9 cellular contexts compared by ENCODE assay signal in the genomic region with DNA sequence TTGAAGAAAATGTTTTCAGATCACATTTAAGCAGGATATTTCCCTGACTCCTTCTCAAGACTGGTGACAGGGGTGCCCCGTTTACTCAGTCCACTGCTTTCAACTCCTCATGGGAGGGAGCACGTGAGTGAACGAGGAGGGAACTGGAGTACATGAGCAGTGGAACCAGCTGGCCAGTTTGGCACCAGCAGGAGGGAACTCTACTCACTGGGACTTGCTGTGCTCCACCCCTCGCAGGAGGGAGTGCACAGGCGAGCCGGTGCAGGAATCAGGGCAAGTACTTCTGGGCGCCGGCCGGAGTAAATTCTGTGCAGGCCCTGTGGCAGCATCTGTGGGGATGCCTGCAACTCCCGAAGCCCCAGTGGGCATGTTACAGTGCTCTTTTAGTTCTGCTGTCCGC.
DNase-seq lines count a peak whose midpoint lies in the region; ATAC-seq and TF ChIP-seq lines count a peak whose summit lies in the region.
"Had no signal": no experiment of that assay in that cellular context is flagged by ENCODE, and none has a peak within 500 bp of the region (broad histone marks: within the 10 kb centered on the region; RNA-seq: fewer than 3 reads in every experiment).

No MANE protein-coding gene starts in this region.

- no peak overlapping the region for H3K27ac Mint-ChIP-seq in activated T-helper 2 cell treated with anti-CD3 and anti-CD28 coated beads, Interferon-gamma antibody, Interleukin-2, Interleukin-4, amounts not matched to agents 10 μg/mL and 5 μg/mL and 100 μg/mL, durations not matched to agents 14 hours and 24 hours and 36 hours
- no peak overlapping the region for H3K27ac Mint-ChIP-seq in naive thymus-derived CD4-positive, alpha-beta T cell

- no peak overlapping the region for H2BK15ac ChIP-seq in mesenchymal stem cell (ENCODE audit: low read depth, poor library complexity, severe bottlenecking)

- ATAC-seq in naive thymus-derived CD4-positive, alpha-beta T cell, result no peak

- H2BK12ac ChIP-seq in mesenchymal stem cell (ENCODE audit: low read length in 2 of 2), result no peak overlapping the region

- intact Hi-C loops in activated T-helper 2 cell treated with anti-CD3 and anti-CD28 coated beads, Interferon-gamma antibody, Interleukin-2, Interleukin-4, amounts not matched to agents 10 μg/mL and 5 μg/mL and 100 μg/mL, durations not matched to agents 14 hours and 24 hours and 36 hours (cut with micrococcal nuclease), result no loop called here
- intact Hi-C loops in naive thymus-derived CD4-positive, alpha-beta T cell (cut with micrococcal nuclease), result no loop called here

- H3K9me3 ChIP-seq in MG63 (no peaks in the 10 kb centered on the region), mesenchymal stem cell (ENCODE audit: control insufficient read depth, low read length) (no peaks in the 10 kb centered on the region)
- H3K9me3 ChIP-seq in naive thymus-derived CD4-positive, alpha-beta T cell (ENCODE audit: control insufficient read depth in 2 of 3, low read length in 3 of 3), result no peaks in the 10 kb centered on the region

- H3K9me3 Mint-ChIP-seq in activated T-helper 2 cell treated with anti-CD3 and anti-CD28 coated beads, Interferon-gamma antibody, Interleukin-2, Interleukin-4, amounts not matched to agents 10 μg/mL and 5 μg/mL and 100 μg/mL, durations not matched to agents 14 hours and 24 hours and 36 hours, result peaks cover 14% of the 10 kb centered on the region
- H3K9me3 Mint-ChIP-seq in naive thymus-derived CD4-positive, alpha-beta T cell, result peaks cover 0 to 16% (median 5%) of the 10 kb centered on the region in 11 donors

- no peak for TF ChIP-seq CTCF in choroid plexus epithelial cell (conservative IDR thresholded peaks at IDR 0.05; ENCODE audit: low read depth, low read length)

- no peaks in the 10 kb centered on the region for H3K4me1 Mint-ChIP-seq in activated T-helper 2 cell treated with anti-CD3 and anti-CD28 coated beads, Interferon-gamma antibody, Interleukin-2, Interleukin-4, amounts not matched to agents 10 μg/mL and 5 μg/mL and 100 μg/mL, durations not matched to agents 14 hours and 24 hours and 36 hours (ENCODE audit: low read depth)
- H3K4me1 Mint-ChIP-seq in naive thymus-derived CD4-positive, alpha-beta T cell, result no peaks in the 10 kb centered on the region

- POLR2A ChIA-PET in naive thymus-derived CD4-positive, alpha-beta T cell (lab: Charles Lee), result no interaction called here

- DNase-seq in COLO668 (lab: John Stamatoyannopoulos, UW; ENCODE audit: unreplicated experiment), result peak; percentile 5
- DNase-seq in MG63, result peak; percentile 12
- DNase-seq in choroid plexus epithelial cell (ENCODE audit: low read depth), result peak; percentile 7
- DNase-seq in mesenchymal stem cell, result peak; percentile 1
- DNase-seq in activated T-helper 2 cell treated with anti-CD3 and anti-CD28 coated beads, Interferon-gamma antibody, Interleukin-2, Interleukin-4, amounts not matched to agents 10 μg/mL and 5 μg/mL and 100 μg/mL, durations not matched to agents 14 hours and 24 hours and 36 hours (ENCODE audit: low spot score), result no peak
- DNase-seq in effector CD4-positive, alpha-beta T cell, result no peak
- no peak for DNase-seq in naive thymus-derived CD4-positive, alpha-beta T cell
- DNase-seq in activated CD4-positive, alpha-beta T cell treated with anti-CD3 and anti-CD28 coated beads, Interleukin-2, amount 50 U/mL, for 4 hours, result no peak

- no peak overlapping the region for H3K14ac ChIP-seq in mesenchymal stem cell (ENCODE audit: low read length in 2 of 2)

- H3K27me3 Mint-ChIP-seq in activated T-helper 2 cell treated with anti-CD3 and anti-CD28 coated beads, Interferon-gamma antibody, Interleukin-2, Interleukin-4, amounts not matched to agents 10 μg/mL and 5 μg/mL and 100 μg/mL, durations not matched to agents 14 hours and 24 hours and 36 hours (ENCODE audit: low read depth), result no peaks in the 10 kb centered on the region
- H3K27me3 Mint-ChIP-seq in naive thymus-derived CD4-positive, alpha-beta T cell, result no peaks in the 10 kb centered on the region

- H2AK5ac ChIP-seq in mesenchymal stem cell (ENCODE audit: low read length, severe bottlenecking), result no peak overlapping the region

- no peaks in the 10 kb centered on the region for H3K27me3 ChIP-seq in MG63
- H3K27me3 ChIP-seq in mesenchymal stem cell (ENCODE audit: control insufficient read depth in 1 of 2, insufficient read depth in 1 of 2, low read length in 2 of 2), result no peaks in the 10 kb centered on the region
- no peaks in the 10 kb centered on the region for H3K27me3 ChIP-seq in naive thymus-derived CD4-positive, alpha-beta T cell (ENCODE audit: control insufficient read depth in 2 of 2, insufficient read depth in 2 of 2, low read length in 2 of 2)

- no peaks in the 10 kb centered on the region for H3K79me1 ChIP-seq in mesenchymal stem cell (replicated peaks; ENCODE audit: low read length, poor library complexity, severe bottlenecking)

- no peak overlapping the region for H4K8ac ChIP-seq in mesenchymal stem cell (ENCODE audit: low read length)

- no peak overlapping the region for H3K4me3 ChIP-seq in MG63
- no peak overlapping the region for H3K4me3 ChIP-seq in choroid plexus epithelial cell (ENCODE audit: low read depth, low read length)
- no peak overlapping the region for H3K4me3 ChIP-seq in mesenchymal stem cell (ENCODE audit: insufficient read depth in 1 of 2, low read depth in 1 of 2, low read length in 2 of 2)
- H3K4me3 ChIP-seq in naive thymus-derived CD4-positive, alpha-beta T cell (ENCODE audit: low read length), result no peak overlapping the region
- H3K4me3 ChIP-seq: skin epidermis had no signal

- H2AFZ ChIP-seq in mesenchymal stem cell (ENCODE audit: low read depth, low read length), result peak overlapping the region; percentile 53

- peak overlapping the region in 1 of 2 experiments; percentile 9 for H3K18ac ChIP-seq in mesenchymal stem cell (ENCODE audit: low read depth in 1 of 2, low read length in 2 of 2)

- H3K27ac ChIP-seq in mesenchymal stem cell (ENCODE audit: low read length, poor library complexity, severe bottlenecking), result no peak overlapping the region
- no peak overlapping the region for H3K27ac ChIP-seq in naive thymus-derived CD4-positive, alpha-beta T cell (ENCODE audit: low read depth, low read length)
- H3K27ac ChIP-seq: skin epidermis had no signal

- H3K4me1 ChIP-seq in mesenchymal stem cell (ENCODE audit: control insufficient read depth, insufficient read depth, low read depth, low read length), result peaks cover 3% of the 10 kb centered on the region
- no peaks in the 10 kb centered on the region for H3K4me1 ChIP-seq in naive thymus-derived CD4-positive, alpha-beta T cell (ENCODE audit: control insufficient read depth in 2 of 2, insufficient read depth in 2 of 2, low read length in 2 of 2)

- H3K4me3 Mint-ChIP-seq in activated T-helper 2 cell treated with anti-CD3 and anti-CD28 coated beads, Interferon-gamma antibody, Interleukin-2, Interleukin-4, amounts not matched to agents 10 μg/mL and 5 μg/mL and 100 μg/mL, durations not matched to agents 14 hours and 24 hours and 36 hours (ENCODE audit: low read depth), result no peak overlapping the region
- no peak overlapping the region for H3K4me3 Mint-ChIP-seq in naive thymus-derived CD4-positive, alpha-beta T cell

- no peak overlapping the region for H2BK120ac ChIP-seq in mesenchymal stem cell (ENCODE audit: low read depth, low read length)

- H3K36me3 Mint-ChIP-seq in activated T-helper 2 cell treated with anti-CD3 and anti-CD28 coated beads, Interferon-gamma antibody, Interleukin-2, Interleukin-4, amounts not matched to agents 10 μg/mL and 5 μg/mL and 100 μg/mL, durations not matched to agents 14 hours and 24 hours and 36 hours (ENCODE audit: low read depth), result no peaks in the 10 kb centered on the region
- no peaks in the 10 kb centered on the region for H3K36me3 Mint-ChIP-seq in naive thymus-derived CD4-positive, alpha-beta T cell

- no peaks in the 10 kb centered on the region for H3K36me3 ChIP-seq in MG63
- H3K36me3 ChIP-seq in mesenchymal stem cell (ENCODE audit: control insufficient read depth in 1 of 2, insufficient read depth in 2 of 2, low read depth in 1 of 2, low read length in 2 of 2), result no peaks in the 10 kb centered on the region
- H3K36me3 ChIP-seq in naive thymus-derived CD4-positive, alpha-beta T cell (ENCODE audit: control insufficient read depth in 2 of 3, insufficient read depth in 3 of 3, low read length in 3 of 3), result no peaks in the 10 kb centered on the region

- H3K4ac ChIP-seq in mesenchymal stem cell (ENCODE audit: low read depth in 1 of 2, low read length in 2 of 2), result no peak overlapping the region

- no peak overlapping the region for H2BK5ac ChIP-seq in mesenchymal stem cell (ENCODE audit: low read depth, low read length, poor library complexity, severe bottlenecking)

- H3K23ac ChIP-seq in mesenchymal stem cell (ENCODE audit: low read length in 2 of 2), result no peak overlapping the region

- CTCF ChIA-PET in naive thymus-derived CD4-positive, alpha-beta T cell (lab: Charles Lee), result no interaction called here

- 64% methylated on average over 11 of the region's 11 CpGs for WGBS in mesenchymal stem cell

- no peak overlapping the region for H3K4me2 ChIP-seq in mesenchymal stem cell (ENCODE audit: low read length, poor library complexity, severe bottlenecking)

- H3K9ac ChIP-seq in mesenchymal stem cell (ENCODE audit: low read length), result no peak overlapping the region

- no peak overlapping the region for H4K91ac ChIP-seq in mesenchymal stem cell (ENCODE audit: low read length)

Comparison
In these comparisons a context has a peak if more than half of its experiments do, and no peak if none do; other contexts are left out.
1. DNase-seq: peak in COLO668 (single experiment), MG63 (single experiment), choroid plexus epithelial cell (single experiment) and mesenchymal stem cell (single experiment); none in activated T-helper 2 cell treated with anti-CD3 and anti-CD28 coated beads, Interferon-gamma antibody, Interleukin-2, Interleukin-4, amounts not matched to agents 10 μg/mL and 5 μg/mL and 100 μg/mL, durations not matched to agents 14 hours and 24 hours and 36 hours (single experiment), effector CD4-positive, alpha-beta T cell (single experiment), naive thymus-derived CD4-positive, alpha-beta T cell (0 of 9) and activated CD4-positive, alpha-beta T cell treated with anti-CD3 and anti-CD28 coated beads, Interleukin-2, amount 50 U/mL, for 4 hours (0 of 2).